1 cellular context compared by ENCODE assay signal in the genomic region with DNA sequence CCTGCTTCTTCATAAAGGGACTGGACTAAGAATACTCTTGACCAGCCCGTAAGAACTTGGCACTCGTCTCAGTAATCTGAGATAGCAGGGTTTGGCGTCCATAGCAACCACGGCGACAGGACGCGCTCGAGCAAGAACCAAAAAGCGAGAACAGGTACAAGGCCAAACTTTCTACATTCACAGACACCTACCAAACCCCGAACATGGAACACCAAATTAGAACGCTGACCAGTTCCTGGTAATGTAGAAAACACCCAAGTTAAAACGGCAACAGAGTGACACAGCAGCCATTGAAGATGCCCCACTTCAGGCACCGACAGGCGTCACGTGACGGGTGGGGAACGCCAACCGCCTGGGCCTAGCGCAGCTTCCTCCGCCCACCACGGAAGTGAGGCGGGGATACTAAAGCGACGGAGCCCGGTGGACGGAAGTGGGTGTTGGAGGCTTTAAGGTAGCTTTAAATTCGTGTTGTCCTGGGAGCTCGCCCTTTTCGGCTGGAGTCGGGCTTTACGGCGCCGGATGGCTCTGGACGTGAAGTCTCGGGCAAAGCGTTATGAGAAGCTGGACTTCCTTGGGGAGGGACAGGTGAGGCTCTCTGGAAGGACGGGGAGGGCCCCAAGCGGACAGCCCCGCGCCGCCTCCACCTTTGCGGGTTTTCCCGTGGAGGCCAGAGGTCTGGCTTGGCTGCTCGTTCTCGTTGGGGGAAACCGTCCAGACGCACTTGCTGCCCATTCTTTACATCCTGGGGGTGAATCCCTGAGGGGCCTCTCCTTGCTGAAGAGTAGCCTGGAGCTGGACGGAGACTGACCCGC.
A peak's percentile ranks its signal among the peaks of the same experiment; 100 is the strongest.
TF ChIP-seq lines count a peak whose summit lies in the region.

A gene (plus strand): TSS at position 430 of the 812 bp plus-strand sequence. CDS start 90 bp downstream, at position 520.

TF ChIP-seq in GM12878, 131 proteins besides CTCF, POLR2A, EP300 and RAD21 (continued from another document and continues in another):
- TF ChIP-seq MYC (IDR thresholded peaks at IDR 0.05; ENCODE audit: insufficient read depth, insufficient read length, insufficient replicate concordance, low read length, severe bottlenecking), result no peak
- TF ChIP-seq BCL11A (IDR thresholded peaks at IDR 0.05; ENCODE audit: low read depth, low read length), result no peak
- TF ChIP-seq NBN (IDR thresholded peaks at IDR 0.05), result peak; percentile 82
- TF ChIP-seq, protein P1, sequence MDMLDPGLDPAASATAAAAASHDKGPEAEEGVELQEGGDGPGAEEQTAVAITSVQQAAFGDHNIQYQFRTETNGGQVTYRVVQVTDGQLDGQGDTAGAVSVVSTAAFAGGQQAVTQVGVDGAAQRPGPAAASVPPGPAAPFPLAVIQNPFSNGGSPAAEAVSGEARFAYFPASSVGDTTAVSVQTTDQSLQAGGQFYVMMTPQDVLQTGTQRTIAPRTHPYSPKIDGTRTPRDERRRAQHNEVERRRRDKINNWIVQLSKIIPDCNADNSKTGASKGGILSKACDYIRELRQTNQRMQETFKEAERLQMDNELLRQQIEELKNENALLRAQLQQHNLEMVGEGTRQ (IDR thresholded peaks at IDR 0.05; ENCODE audit: borderline replicate concordance, low read depth, low read length), result peak; percentile 98
- no peak for TF ChIP-seq ZNF384 (IDR thresholded peaks at IDR 0.05; ENCODE audit: borderline replicate concordance, low read depth, low read length)
- no peak for TF ChIP-seq NFYA (IDR thresholded peaks at IDR 0.05; ENCODE audit: borderline replicate concordance, low read depth, low read length)
- no peak for TF ChIP-seq ZSCAN29 (IDR thresholded peaks at IDR 0.05)
- TF ChIP-seq, protein P2, sequence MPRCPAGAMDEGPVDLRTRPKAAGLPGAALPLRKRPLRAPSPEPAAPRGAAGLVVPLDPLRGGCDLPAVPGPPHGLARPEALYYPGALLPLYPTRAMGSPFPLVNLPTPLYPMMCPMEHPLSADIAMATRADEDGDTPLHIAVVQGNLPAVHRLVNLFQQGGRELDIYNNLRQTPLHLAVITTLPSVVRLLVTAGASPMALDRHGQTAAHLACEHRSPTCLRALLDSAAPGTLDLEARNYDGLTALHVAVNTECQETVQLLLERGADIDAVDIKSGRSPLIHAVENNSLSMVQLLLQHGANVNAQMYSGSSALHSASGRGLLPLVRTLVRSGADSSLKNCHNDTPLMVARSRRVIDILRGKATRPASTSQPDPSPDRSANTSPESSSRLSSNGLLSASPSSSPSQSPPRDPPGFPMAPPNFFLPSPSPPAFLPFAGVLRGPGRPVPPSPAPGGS (IDR thresholded peaks at IDR 0.05; ENCODE audit: borderline replicate concordance, insufficient read depth, low read depth, low read length, poor library complexity, severe bottlenecking), result no peak
- TF ChIP-seq YBX1 (IDR thresholded peaks at IDR 0.05), result no peak
- TF ChIP-seq, protein P3, sequence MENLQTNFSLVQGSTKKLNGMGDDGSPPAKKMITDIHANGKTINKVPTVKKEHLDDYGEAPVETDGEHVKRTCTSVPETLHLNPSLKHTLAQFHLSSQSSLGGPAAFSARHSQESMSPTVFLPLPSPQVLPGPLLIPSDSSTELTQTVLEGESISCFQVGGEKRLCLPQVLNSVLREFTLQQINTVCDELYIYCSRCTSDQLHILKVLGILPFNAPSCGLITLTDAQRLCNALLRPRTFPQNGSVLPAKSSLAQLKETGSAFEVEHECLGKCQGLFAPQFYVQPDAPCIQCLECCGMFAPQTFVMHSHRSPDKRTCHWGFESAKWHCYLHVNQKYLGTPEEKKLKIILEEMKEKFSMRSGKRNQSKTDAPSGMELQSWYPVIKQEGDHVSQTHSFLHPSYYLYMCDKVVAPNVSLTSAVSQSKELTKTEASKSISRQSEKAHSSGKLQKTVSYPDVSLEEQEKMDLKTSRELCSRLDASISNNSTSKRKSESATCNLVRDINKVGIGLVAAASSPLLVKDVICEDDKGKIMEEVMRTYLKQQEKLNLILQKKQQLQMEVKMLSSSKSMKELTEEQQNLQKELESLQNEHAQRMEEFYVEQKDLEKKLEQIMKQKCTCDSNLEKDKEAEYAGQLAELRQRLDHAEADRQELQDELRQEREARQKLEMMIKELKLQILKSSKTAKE (IDR thresholded peaks at IDR 0.05; ENCODE audit: low read depth, poor library complexity, severe bottlenecking), result no peak
- TF ChIP-seq, protein P4, sequence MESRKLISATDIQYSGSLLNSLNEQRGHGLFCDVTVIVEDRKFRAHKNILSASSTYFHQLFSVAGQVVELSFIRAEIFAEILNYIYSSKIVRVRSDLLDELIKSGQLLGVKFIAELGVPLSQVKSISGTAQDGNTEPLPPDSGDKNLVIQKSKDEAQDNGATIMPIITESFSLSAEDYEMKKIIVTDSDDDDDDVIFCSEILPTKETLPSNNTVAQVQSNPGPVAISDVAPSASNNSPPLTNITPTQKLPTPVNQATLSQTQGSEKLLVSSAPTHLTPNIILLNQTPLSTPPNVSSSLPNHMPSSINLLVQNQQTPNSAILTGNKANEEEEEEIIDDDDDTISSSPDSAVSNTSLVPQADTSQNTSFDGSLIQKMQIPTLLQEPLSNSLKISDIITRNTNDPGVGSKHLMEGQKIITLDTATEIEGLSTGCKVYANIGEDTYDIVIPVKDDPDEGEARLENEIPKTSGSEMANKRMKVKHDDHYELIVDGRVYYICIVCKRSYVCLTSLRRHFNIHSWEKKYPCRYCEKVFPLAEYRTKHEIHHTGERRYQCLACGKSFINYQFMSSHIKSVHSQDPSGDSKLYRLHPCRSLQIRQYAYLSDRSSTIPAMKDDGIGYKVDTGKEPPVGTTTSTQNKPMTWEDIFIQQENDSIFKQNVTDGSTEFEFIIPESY (IDR thresholded peaks at IDR 0.05), result no peak
- TF ChIP-seq ZNF207 (IDR thresholded peaks at IDR 0.05; ENCODE audit: borderline replicate concordance), result peak; percentile 66; the same call in 1 of the 2 replicates
- peak; percentile 17 to 36; a peak in 2 of 3 replicates for TF ChIP-seq EGR1 (IDR thresholded peaks at IDR 0.05; ENCODE audit: borderline replicate concordance in 1 of 2, low read depth in 2 of 2, low read length in 2 of 2)
- TF ChIP-seq SMAD1 (IDR thresholded peaks at IDR 0.05; ENCODE audit: low read depth, partially characterized antibody), result no peak
- TF ChIP-seq ASH2L (IDR thresholded peaks at IDR 0.05; ENCODE audit: borderline replicate concordance, low read depth), result peak; percentile 74; the same call in 1 of the 2 replicates
- TF ChIP-seq NR2F1 (conservative IDR thresholded peaks at IDR 0.05), result peak; percentile 42; the same call in 1 of the 2 replicates
- peak; percentile 42; the same call in 1 of the 2 replicates for TF ChIP-seq CREM (IDR thresholded peaks at IDR 0.05; ENCODE audit: low read depth)
- peak; percentile 65; the same call in 1 of the 2 replicates for TF ChIP-seq CREB1 (IDR thresholded peaks at IDR 0.05; ENCODE audit: low read depth)
- no peak for TF ChIP-seq SUZ12 (IDR thresholded peaks at IDR 0.05; ENCODE audit: unreplicated experiment)
- TF ChIP-seq SRF (IDR thresholded peaks at IDR 0.05; ENCODE audit: low read depth in 2 of 2, low read length in 2 of 2), result no peak
- no peak for TF ChIP-seq ZNF622 (IDR thresholded peaks at IDR 0.05)
- TF ChIP-seq BMI1 (IDR thresholded peaks at IDR 0.05; ENCODE audit: borderline replicate concordance), result peak; percentile 81; the same call in 1 of the 2 replicates
- peak; percentile 75; the same call in 1 of the 2 replicates for TF ChIP-seq IKZF1 (conservative IDR thresholded peaks at IDR 0.05)
- TF ChIP-seq, protein P5, sequence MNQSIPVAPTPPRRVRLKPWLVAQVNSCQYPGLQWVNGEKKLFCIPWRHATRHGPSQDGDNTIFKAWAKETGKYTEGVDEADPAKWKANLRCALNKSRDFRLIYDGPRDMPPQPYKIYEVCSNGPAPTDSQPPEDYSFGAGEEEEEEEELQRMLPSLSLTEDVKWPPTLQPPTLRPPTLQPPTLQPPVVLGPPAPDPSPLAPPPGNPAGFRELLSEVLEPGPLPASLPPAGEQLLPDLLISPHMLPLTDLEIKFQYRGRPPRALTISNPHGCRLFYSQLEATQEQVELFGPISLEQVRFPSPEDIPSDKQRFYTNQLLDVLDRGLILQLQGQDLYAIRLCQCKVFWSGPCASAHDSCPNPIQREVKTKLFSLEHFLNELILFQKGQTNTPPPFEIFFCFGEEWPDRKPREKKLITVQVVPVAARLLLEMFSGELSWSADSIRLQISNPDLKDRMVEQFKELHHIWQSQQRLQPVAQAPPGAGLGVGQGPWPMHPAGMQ (IDR thresholded peaks at IDR 0.05; ENCODE audit: borderline replicate concordance), result no peak
- peak; percentile 96 for TF ChIP-seq YY1 (IDR thresholded peaks at IDR 0.05; ENCODE audit: low read depth, low read length)
- TF ChIP-seq, protein P6, sequence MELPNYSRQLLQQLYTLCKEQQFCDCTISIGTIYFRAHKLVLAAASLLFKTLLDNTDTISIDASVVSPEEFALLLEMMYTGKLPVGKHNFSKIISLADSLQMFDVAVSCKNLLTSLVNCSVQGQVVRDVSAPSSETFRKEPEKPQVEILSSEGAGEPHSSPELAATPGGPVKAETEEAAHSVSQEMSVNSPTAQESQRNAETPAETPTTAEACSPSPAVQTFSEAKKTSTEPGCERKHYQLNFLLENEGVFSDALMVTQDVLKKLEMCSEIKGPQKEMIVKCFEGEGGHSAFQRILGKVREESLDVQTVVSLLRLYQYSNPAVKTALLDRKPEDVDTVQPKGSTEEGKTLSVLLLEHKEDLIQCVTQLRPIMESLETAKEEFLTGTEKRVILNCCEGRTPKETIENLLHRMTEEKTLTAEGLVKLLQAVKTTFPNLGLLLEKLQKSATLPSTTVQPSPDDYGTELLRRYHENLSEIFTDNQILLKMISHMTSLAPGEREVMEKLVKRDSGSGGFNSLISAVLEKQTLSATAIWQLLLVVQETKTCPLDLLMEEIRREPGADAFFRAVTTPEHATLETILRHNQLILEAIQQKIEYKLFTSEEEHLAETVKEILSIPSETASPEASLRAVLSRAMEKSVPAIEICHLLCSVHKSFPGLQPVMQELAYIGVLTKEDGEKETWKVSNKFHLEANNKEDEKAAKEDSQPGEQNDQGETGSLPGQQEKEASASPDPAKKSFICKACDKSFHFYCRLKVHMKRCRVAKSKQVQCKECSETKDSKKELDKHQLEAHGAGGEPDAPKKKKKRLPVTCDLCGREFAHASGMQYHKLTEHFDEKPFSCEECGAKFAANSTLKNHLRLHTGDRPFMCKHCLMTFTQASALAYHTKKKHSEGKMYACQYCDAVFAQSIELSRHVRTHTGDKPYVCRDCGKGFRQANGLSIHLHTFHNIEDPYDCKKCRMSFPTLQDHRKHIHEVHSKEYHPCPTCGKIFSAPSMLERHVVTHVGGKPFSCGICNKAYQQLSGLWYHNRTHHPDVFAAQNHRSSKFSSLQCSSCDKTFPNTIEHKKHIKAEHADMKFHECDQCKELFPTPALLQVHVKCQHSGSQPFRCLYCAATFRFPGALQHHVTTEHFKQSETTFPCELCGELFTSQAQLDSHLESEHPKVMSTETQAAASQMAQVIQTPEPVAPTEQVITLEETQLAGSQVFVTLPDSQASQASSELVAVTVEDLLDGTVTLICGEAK (IDR thresholded peaks at IDR 0.05; ENCODE audit: borderline replicate concordance), result peak; percentile 91
- TF ChIP-seq CBFB (IDR thresholded peaks at IDR 0.05; ENCODE audit: low read depth), result no peak
- TF ChIP-seq, protein P7, sequence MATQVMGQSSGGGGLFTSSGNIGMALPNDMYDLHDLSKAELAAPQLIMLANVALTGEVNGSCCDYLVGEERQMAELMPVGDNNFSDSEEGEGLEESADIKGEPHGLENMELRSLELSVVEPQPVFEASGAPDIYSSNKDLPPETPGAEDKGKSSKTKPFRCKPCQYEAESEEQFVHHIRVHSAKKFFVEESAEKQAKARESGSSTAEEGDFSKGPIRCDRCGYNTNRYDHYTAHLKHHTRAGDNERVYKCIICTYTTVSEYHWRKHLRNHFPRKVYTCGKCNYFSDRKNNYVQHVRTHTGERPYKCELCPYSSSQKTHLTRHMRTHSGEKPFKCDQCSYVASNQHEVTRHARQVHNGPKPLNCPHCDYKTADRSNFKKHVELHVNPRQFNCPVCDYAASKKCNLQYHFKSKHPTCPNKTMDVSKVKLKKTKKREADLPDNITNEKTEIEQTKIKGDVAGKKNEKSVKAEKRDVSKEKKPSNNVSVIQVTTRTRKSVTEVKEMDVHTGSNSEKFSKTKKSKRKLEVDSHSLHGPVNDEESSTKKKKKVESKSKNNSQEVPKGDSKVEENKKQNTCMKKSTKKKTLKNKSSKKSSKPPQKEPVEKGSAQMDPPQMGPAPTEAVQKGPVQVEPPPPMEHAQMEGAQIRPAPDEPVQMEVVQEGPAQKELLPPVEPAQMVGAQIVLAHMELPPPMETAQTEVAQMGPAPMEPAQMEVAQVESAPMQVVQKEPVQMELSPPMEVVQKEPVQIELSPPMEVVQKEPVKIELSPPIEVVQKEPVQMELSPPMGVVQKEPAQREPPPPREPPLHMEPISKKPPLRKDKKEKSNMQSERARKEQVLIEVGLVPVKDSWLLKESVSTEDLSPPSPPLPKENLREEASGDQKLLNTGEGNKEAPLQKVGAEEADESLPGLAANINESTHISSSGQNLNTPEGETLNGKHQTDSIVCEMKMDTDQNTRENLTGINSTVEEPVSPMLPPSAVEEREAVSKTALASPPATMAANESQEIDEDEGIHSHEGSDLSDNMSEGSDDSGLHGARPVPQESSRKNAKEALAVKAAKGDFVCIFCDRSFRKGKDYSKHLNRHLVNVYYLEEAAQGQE (IDR thresholded peaks at IDR 0.05; ENCODE audit: low read depth, low read length), result no peak
- TF ChIP-seq SMC3 (IDR thresholded peaks at IDR 0.05; ENCODE audit: borderline replicate concordance, low read length), result no peak
- TF ChIP-seq, protein P8, sequence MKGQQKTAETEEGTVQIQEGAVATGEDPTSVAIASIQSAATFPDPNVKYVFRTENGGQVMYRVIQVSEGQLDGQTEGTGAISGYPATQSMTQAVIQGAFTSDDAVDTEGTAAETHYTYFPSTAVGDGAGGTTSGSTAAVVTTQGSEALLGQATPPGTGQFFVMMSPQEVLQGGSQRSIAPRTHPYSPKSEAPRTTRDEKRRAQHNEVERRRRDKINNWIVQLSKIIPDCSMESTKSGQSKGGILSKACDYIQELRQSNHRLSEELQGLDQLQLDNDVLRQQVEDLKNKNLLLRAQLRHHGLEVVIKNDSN (IDR thresholded peaks at IDR 0.05; ENCODE audit: borderline replicate concordance, extremely low read length, insufficient read depth, low read depth, low read length), result peak; percentile 98
- no peak for TF ChIP-seq CBX3 (IDR thresholded peaks at IDR 0.05; ENCODE audit: borderline replicate concordance, low read depth)
- TF ChIP-seq RFX5 (IDR thresholded peaks at IDR 0.05; ENCODE audit: low read depth, low read length), result 0 out of 2 replicates have a peak, but pooled peaks have one; percentile 38
